In genomic region chr9:74952281-74953151, GRCh38 we compare ENCODE assay signal across 8 cellular contexts. TPM values are rescaled to one million over a fixed set of nuclear protein-coding genes. Genes with fewer than 3 reads are reported as not detected.
DNase-seq lines count a peak whose midpoint lies in the region; ATAC-seq lines count a peak whose summit lies in the region.

C9orf40 (minus strand) TSS chr9:74952912; CDS start chr9:74952611, 301 bp downstream.

- no peaks in the 10 kb centered on the region for H3K9me3 Mint-ChIP-seq in T-helper 1 cell treated with Interleukin-12 subunit alpha and Interleukin-12 subunit beta and Interleukin-4 antibody, amounts not matched to agents 30 μg/mL and 1 μg/mL, for 36 hours

- H3K4me1 Mint-ChIP-seq in T-helper 1 cell treated with Interleukin-12 subunit alpha and Interleukin-12 subunit beta and Interleukin-4 antibody, amounts not matched to agents 30 μg/mL and 1 μg/mL, for 36 hours (ENCODE audit: low read depth): peaks cover 24% of the 10 kb centered on the region

- H3K4me3 ChIP-seq in right cardiac atrium (ENCODE audit: low read length): peak within 1 kb of the TSS; percentile 66
- peak within 1 kb of the TSS; percentile 93 for H3K4me3 ChIP-seq in rectal smooth muscle tissue (ENCODE audit: low read length)
- peak within 1 kb of the TSS; percentile 32 to 82 for H3K4me3 ChIP-seq in aorta (ENCODE audit: low read length in 2 of 2)

- H3K4me3 Mint-ChIP-seq in T-helper 1 cell treated with Interleukin-12 subunit alpha and Interleukin-12 subunit beta and Interleukin-4 antibody, amounts not matched to agents 30 μg/mL and 1 μg/mL, for 36 hours: peak within 1 kb of the TSS; percentile 94

- H3K36me3 ChIP-seq in rectal smooth muscle tissue (ENCODE audit: control insufficient read depth, insufficient read depth, low read length) (no peaks in the 10 kb centered on the region), aorta (ENCODE audit: control insufficient read depth in 1 of 2, insufficient read depth in 2 of 2, low read length in 1 of 2) (no peaks in the 10 kb centered on the region)

- H3K27me3 Mint-ChIP-seq in T-helper 1 cell treated with Interleukin-12 subunit alpha and Interleukin-12 subunit beta and Interleukin-4 antibody, amounts not matched to agents 30 μg/mL and 1 μg/mL, for 36 hours (ENCODE audit: low read depth): no peaks in the 10 kb centered on the region

- DNase-seq in NCI-H1694 treated with DMSO at 0.1 percent for 48 hours (lab: John Stamatoyannopoulos, UW) (peak; percentile 60), amniotic stem cell (lab: John Stamatoyannopoulos, UW) (peak; percentile 81), right cardiac atrium (peak; percentile 92 to 97 (median 97)), aorta (peak; percentile 94 to 98)

- ATAC-seq in GM18502 (IDR thresholded peaks at IDR 0.05; ENCODE audit: poor library complexity, unreplicated experiment) (peak; percentile 93), HG02943 (IDR thresholded peaks at IDR 0.05; ENCODE audit: low read depth, unreplicated experiment) (peak; percentile 88), right cardiac atrium (peak; percentile 98 to 99), aorta (ENCODE audit: low FRiP score) (peak; percentile 99)

- H3K27ac Mint-ChIP-seq in T-helper 1 cell treated with Interleukin-12 subunit alpha and Interleukin-12 subunit beta and Interleukin-4 antibody, amounts not matched to agents 30 μg/mL and 1 μg/mL, for 36 hours: peak within 1 kb of the TSS; percentile 96

- H3K27me3 ChIP-seq in right cardiac atrium (ENCODE audit: control insufficient read depth, insufficient read depth): no peaks in the 10 kb centered on the region
- H3K27me3 ChIP-seq in rectal smooth muscle tissue (ENCODE audit: control insufficient read depth, insufficient read depth, low read length): no peaks in the 10 kb centered on the region
- no peaks in the 10 kb centered on the region for H3K27me3 ChIP-seq in aorta (ENCODE audit: control insufficient read depth in 1 of 2, insufficient read depth in 2 of 2, low read length in 1 of 2)

- intact Hi-C loops in right cardiac atrium (cut with DNase I): no loop called here
- intact Hi-C loops in aorta (cut with DNase I): loop anchor here (2.0 to 5.0 kb wide), 2 partner anchors 76 to 135 kb away; partner anchors contain the start of genes NMRK1 (in 2 of the 2), OSTF1 (in 2 of the 2) and CARNMT1 (in 1 of the 2)

- H3K27ac ChIP-seq in right cardiac atrium (ENCODE audit: low read length) (peak within 1 kb of the TSS; percentile 87), rectal smooth muscle tissue (ENCODE audit: low read depth, low read length) (peak within 1 kb of the TSS; percentile 97), aorta (ENCODE audit: low read depth in 1 of 2, low read length in 2 of 2) (peak within 1 kb of the TSS; percentile 51 to 90)

- H3K4me1 ChIP-seq in right cardiac atrium (ENCODE audit: control insufficient read depth, insufficient read depth, low read length) (no peaks in the 10 kb centered on the region), rectal smooth muscle tissue (ENCODE audit: control insufficient read depth, insufficient read depth, low read length) (no peaks in the 10 kb centered on the region), aorta (ENCODE audit: control insufficient read depth in 1 of 2, insufficient read depth in 2 of 2, low read length in 2 of 2) (no peaks in the 10 kb centered on the region)

- peaks cover 5% of the 10 kb centered on the region for H3K36me3 Mint-ChIP-seq in T-helper 1 cell treated with Interleukin-12 subunit alpha and Interleukin-12 subunit beta and Interleukin-4 antibody, amounts not matched to agents 30 μg/mL and 1 μg/mL, for 36 hours (ENCODE audit: low read depth)

- H3K9ac ChIP-seq in rectal smooth muscle tissue (ENCODE audit: low read length): peak within 1 kb of the TSS; percentile 98

- WGBS in right cardiac atrium: under 1% methylated on average over 112 of the region's 112 CpGs
- 1% methylated on average over 96 to 112 of the region's 112 CpGs for WGBS in aorta, 2 donors

- H3K9me3 ChIP-seq in right cardiac atrium (ENCODE audit: control insufficient read depth, low read length) (no peaks in the 10 kb centered on the region), aorta (ENCODE audit: control insufficient read depth, low read length) (no peaks in the 10 kb centered on the region)

RNA-seq across cellular contexts. Expression of gene C9orf40, which starts in this region (rescaled TPM):
- 1 to 10 TPM; 2.2 to 3.4 (median 2.5) TPM for total RNA-seq in right cardiac atrium
- polyA plus RNA-seq in right cardiac atrium: 2.3 TPM
- total RNA-seq in aorta: 1 to 10 TPM; 3.8 to 5.8 TPM
- 1 to 10 TPM; 2.3 to 4.0 TPM for polyA plus RNA-seq in aorta

Comparison
In these comparisons a context has a peak if more than half of its experiments do, and no peak if none do; other contexts are left out.
1. Peak in every context shown above with its lines: DNase-seq, ATAC-seq, H3K4me3 ChIP-seq and H3K27ac ChIP-seq.
2. intact Hi-C loops: an anchor here in aorta (2.0 to 5.0 kb wide); none called in right cardiac atrium.